Comparison of ENCODE assay signal across 24 cellular contexts in genomic region chr11:61009392-61010275, GRCh38. TPM values are rescaled to one million over a fixed set of nuclear protein-coding genes. Genes with fewer than 3 reads are reported as not detected.
DNase-seq lines count a peak whose midpoint lies in the region; ATAC-seq and TF ChIP-seq lines count a peak whose summit lies in the region.
"Had no signal": no experiment of that assay in that cellular context is flagged by ENCODE, and none has a peak within 500 bp of the region (broad histone marks: within the 10 kb centered on the region; RNA-seq: fewer than 3 reads in every experiment).

No MANE protein-coding gene starts in this region.

- H3K27me3 Mint-ChIP-seq in activated naive CD4-positive, alpha-beta T cell treated with anti-CD3 and anti-CD28 coated beads, Interleukin-2, amount 10 ng/mL, durations not matched to agents 7 days and 5 days, result no peaks in the 10 kb centered on the region
- no peaks in the 10 kb centered on the region for H3K27me3 Mint-ChIP-seq in T-cell
- H3K27me3 Mint-ChIP-seq in activated naive CD8-positive, alpha-beta T cell treated with anti-CD3 and anti-CD28 coated beads, Interleukin-2, amount 50 U/mL, for 24 hours, result no peaks in the 10 kb centered on the region

- H3K4me3 Mint-ChIP-seq in activated naive CD4-positive, alpha-beta T cell treated with anti-CD3 and anti-CD28 coated beads, Interleukin-2, amount 10 ng/mL, durations not matched to agents 7 days and 5 days, result no peak overlapping the region
- peak overlapping the region in 1 of 3 donors; percentile 7 for H3K4me3 Mint-ChIP-seq in T-cell
- no peak overlapping the region for H3K4me3 Mint-ChIP-seq in activated naive CD8-positive, alpha-beta T cell treated with anti-CD3 and anti-CD28 coated beads, Interleukin-2, amount 50 U/mL, for 24 hours
- H3K4me3 Mint-ChIP-seq: dendritic cell treated with granulocyte-macrophage colony-stimulating factor and Interleukin-4, amounts not matched to agents 40 ng/mL and 50 ng/mL, for 4 days; type B pancreatic cell had no signal

- WGBS in spleen, 5 donors, result 86 to 92% (median 91%) methylated on average over 12 to 15 of the region's 15 CpGs

- intact Hi-C loops in spleen (cut with DNase I; ENCODE audit: low total_unique reads), result no loop called here

- ATAC-seq in T-cell (replicated peaks in 1 of 4) (no peak), HG02678 (IDR thresholded peaks at IDR 0.05; ENCODE audit: unreplicated experiment) (no peak), GM19467 (IDR thresholded peaks at IDR 0.05; ENCODE audit: unreplicated experiment) (no peak)
- no peak for ATAC-seq in activated naive CD8-positive, alpha-beta T cell treated with anti-CD3 and anti-CD28 coated beads, Interleukin-2, amount 50 U/mL, for 24 hours
- ATAC-seq: left ventricle myocardium superior had no signal

- no peak overlapping the region for H3K4me3 ChIP-seq in spleen
- H3K4me3 ChIP-seq: cardiac muscle cell, heart left ventricle had no signal

- DNase-seq in activated naive CD4-positive, alpha-beta T cell treated with anti-CD3 and anti-CD28 coated beads, Interleukin-2, amount 10 ng/mL, durations not matched to agents 7 days and 5 days, result no peak
- no peak for DNase-seq in activated naive CD4-positive, alpha-beta T cell treated with anti-CD3 and anti-CD28 coated beads, Interleukin-2, amount 50 U/mL, for 16 hours
- DNase-seq in T-cell (no peak), spleen (peak; percentile 66), kidney tubule cell (ENCODE audit: low spot score) (no peak)
- no peak for DNase-seq in activated naive CD8-positive, alpha-beta T cell treated with anti-CD3 and anti-CD28 coated beads, Interleukin-2, amount 50 U/mL, for 24 hours
- DNase-seq: DMS79; HCEC 1CT; heart left ventricle; left ventricle myocardium superior; midbrain; NCI-H1105; RPMI8226; SK-N-SH; small intestine; stimulated activated CD4-positive, alpha-beta T cell treated with anti-CD3 and anti-CD28 coated beads, Interleukin-4, amount 100 ng/mL, for 24 hours had no signal

- CTCF ChIA-PET in activated naive CD4-positive, alpha-beta T cell treated with anti-CD3 and anti-CD28 coated beads, Interleukin-2, amount 10 ng/mL, durations not matched to agents 7 days and 5 days (lab: Charles Lee), result no interaction called here
- CTCF ChIA-PET in T-cell (lab: Charles Lee), result interaction anchor here in 1 of 2 donors (0.7 kb wide), 1 partner anchor 10 kb away, joined by 3 read pairs; no protein-coding TSS in a partner anchor

- no peaks in the 10 kb centered on the region for H3K9me3 ChIP-seq in spleen
- H3K9me3 ChIP-seq: heart left ventricle, neutrophil, SK-N-SH had no signal

- peaks cover 69% of the 10 kb centered on the region for H3K4me1 Mint-ChIP-seq in activated naive CD4-positive, alpha-beta T cell treated with anti-CD3 and anti-CD28 coated beads, Interleukin-2, amount 10 ng/mL, durations not matched to agents 7 days and 5 days
- peaks cover 60 to 74% (median 64%) of the 10 kb centered on the region in 3 donors for H3K4me1 Mint-ChIP-seq in T-cell
- peaks cover 54% of the 10 kb centered on the region for H3K4me1 Mint-ChIP-seq in activated naive CD8-positive, alpha-beta T cell treated with anti-CD3 and anti-CD28 coated beads, Interleukin-2, amount 50 U/mL, for 24 hours

- POLR2A ChIA-PET in T-cell (lab: Charles Lee), result interaction anchor here in 1 of 2 donors (0.6 kb wide), 1 partner anchor 55 kb away, joined by 3 read pairs; no protein-coding TSS in a partner anchor

- peaks cover 12 to 61% (median 42%) of the 10 kb centered on the region in 6 donors for H3K4me1 ChIP-seq in spleen

- peaks cover 0 to 43% (median 0%) of the 10 kb centered on the region in 6 donors for H3K36me3 ChIP-seq in spleen
- H3K36me3 ChIP-seq: cardiac muscle cell, heart left ventricle, neutrophil had no signal

- peak overlapping the region; percentile 76 for H3K27ac Mint-ChIP-seq in activated naive CD4-positive, alpha-beta T cell treated with anti-CD3 and anti-CD28 coated beads, Interleukin-2, amount 10 ng/mL, durations not matched to agents 7 days and 5 days
- H3K27ac Mint-ChIP-seq in T-cell, result peak overlapping the region; percentile 57 to 84
- H3K27ac Mint-ChIP-seq in activated naive CD8-positive, alpha-beta T cell treated with anti-CD3 and anti-CD28 coated beads, Interleukin-2, amount 50 U/mL, for 24 hours, result peak overlapping the region; percentile 62
- H3K27ac Mint-ChIP-seq: dendritic cell treated with granulocyte-macrophage colony-stimulating factor and Interleukin-4, amounts not matched to agents 40 ng/mL and 50 ng/mL, for 4 days; type B pancreatic cell had no signal

- no peak for TF ChIP-seq CTCF in spleen (IDR thresholded peaks at IDR 0.05 in 8 of 11, conservative IDR thresholded peaks at IDR 0.05 in 3 of 11)

- peaks cover 0 to 25% (median 0%) of the 10 kb centered on the region in 7 donors for H3K27me3 ChIP-seq in spleen (replicated peaks in 1 of 7)

- peak overlapping the region in 3 of 8 donors; percentile 33 to 76 (median 40) for H3K27ac ChIP-seq in spleen
- H3K27ac ChIP-seq: cardiac muscle cell, heart left ventricle, neutrophil had no signal

- H3K36me3 Mint-ChIP-seq in activated naive CD4-positive, alpha-beta T cell treated with anti-CD3 and anti-CD28 coated beads, Interleukin-2, amount 10 ng/mL, durations not matched to agents 7 days and 5 days, result peaks cover 82% of the 10 kb centered on the region
- peaks cover 47% of the 10 kb centered on the region for H3K36me3 Mint-ChIP-seq in T-cell
- H3K36me3 Mint-ChIP-seq in activated naive CD8-positive, alpha-beta T cell treated with anti-CD3 and anti-CD28 coated beads, Interleukin-2, amount 50 U/mL, for 24 hours (ENCODE audit: low read depth), result peaks cover 52% of the 10 kb centered on the region
- H3K36me3 Mint-ChIP-seq: type B pancreatic cell had no signal

- TF ChIP-seq POLR2A in spleen (IDR thresholded peaks at IDR 0.05), result no peak

- no peaks in the 10 kb centered on the region for H3K9me3 Mint-ChIP-seq in activated naive CD4-positive, alpha-beta T cell treated with anti-CD3 and anti-CD28 coated beads, Interleukin-2, amount 10 ng/mL, durations not matched to agents 7 days and 5 days
- H3K9me3 Mint-ChIP-seq in T-cell, result no peaks in the 10 kb centered on the region
- H3K9me3 Mint-ChIP-seq in activated naive CD8-positive, alpha-beta T cell treated with anti-CD3 and anti-CD28 coated beads, Interleukin-2, amount 50 U/mL, for 24 hours, result no peaks in the 10 kb centered on the region
- H3K9me3 Mint-ChIP-seq: dendritic cell treated with granulocyte-macrophage colony-stimulating factor and Interleukin-4, amounts not matched to agents 40 ng/mL and 50 ng/mL, for 4 days; type B pancreatic cell had no signal

RNA-seq across cellular contexts. Expression of gene CD6, which starts 38.2 kb away (rescaled TPM):
- 100 to 1,000 TPM; 413 to 594 (median 495) TPM for total RNA-seq in T-cell
- 10 to 100 TPM; 13.4 to 47.6 (median 31.4) TPM for total RNA-seq in spleen
- 10 to 100 TPM; 10.9 to 21.8 (median 20.3) TPM for polyA plus RNA-seq in spleen
- total RNA-seq: LHCN-M2, NCI-H460 had no signal
- polyA plus RNA-seq: cardiac muscle cell, SK-N-SH had no signal

RNA-seq across cellular contexts. Expression of gene SLC15A3, which starts 57.7 kb away (rescaled TPM):
- total RNA-seq in T-cell, result 10 to 100 TPM in 1 of 5 donors, 1 to 10 TPM in 4; 5.4 to 12.2 (median 6.7) TPM
- total RNA-seq in spleen, result 100 to 1,000 TPM in 4 of 7 donors, 10 to 100 TPM in 3; 62.9 to 133 (median 114) TPM
- polyA plus RNA-seq in spleen, result 100 to 1,000 TPM in 2 of 3 donors, 10 to 100 TPM in 1; 83.8 to 139 (median 115) TPM
- total RNA-seq: NCI-H460 had no signal
- polyA plus RNA-seq: cardiac muscle cell, SK-N-SH had no signal

Comparison
In these comparisons a context has a peak if more than half of its experiments do, and no peak if none do; other contexts are left out.
1. RNA of gene CD6, which starts 38.2 kb away (total RNA-seq): 413 to 594 TPM in T-cell; 13.4 to 47.6 TPM in spleen; every median in the first group is over 4 times any median in the second.
2. RNA of gene SLC15A3, which starts 57.7 kb away (total RNA-seq): 62.9 to 133 TPM in spleen; 5.4 to 12.2 TPM in T-cell; every median in the first group is over 4 times any median in the second.
3. Peak in every context shown above with its lines, with median percentiles within 50 percentile points of each other: H3K27ac Mint-ChIP-seq.